In genomic region chr10:63206997-63207952, GRCh38 we compare ENCODE assay signal across 8 cellular contexts.
DNase-seq lines count a peak whose midpoint lies in the region; ATAC-seq and TF ChIP-seq lines count a peak whose summit lies in the region.

No MANE protein-coding gene starts in this region.

- H3K4me3 ChIP-seq in astrocyte of the cerebellum (ENCODE audit: low read depth, low read length) (no peak overlapping the region), stomach smooth muscle (ENCODE audit: low read length in 2 of 2) (peak overlapping the region; percentile 44 to 59)

- no peaks in the 10 kb centered on the region for H3K27me3 Mint-ChIP-seq in activated naive CD4-positive, alpha-beta T cell treated with anti-CD3 and anti-CD28 coated beads, Interleukin-2, amount 50 U/mL, for 24 hours
- peaks cover 0 to 6% (median 3%) of the 10 kb centered on the region in 3 donors for H3K27me3 Mint-ChIP-seq in immature natural killer cell (ENCODE audit: low read depth in 3 of 3)

- no peaks in the 10 kb centered on the region for H3K9me3 ChIP-seq in stomach smooth muscle (ENCODE audit: control insufficient read depth in 2 of 2, low read length in 2 of 2)

- no peak for TF ChIP-seq CTCF in astrocyte of the cerebellum (IDR thresholded peaks at IDR 0.05; ENCODE audit: low read depth, low read length, missing control alignments)

- peak overlapping the region; percentile 26 for H3K27ac ChIP-seq in stomach smooth muscle (ENCODE audit: low read length)

- peaks cover 41% of the 10 kb centered on the region for H3K36me3 Mint-ChIP-seq in activated naive CD4-positive, alpha-beta T cell treated with anti-CD3 and anti-CD28 coated beads, Interleukin-2, amount 50 U/mL, for 24 hours
- peaks cover 19 to 23% (median 22%) of the 10 kb centered on the region in 3 donors for H3K36me3 Mint-ChIP-seq in immature natural killer cell

- no peak overlapping the region for H3K4me3 Mint-ChIP-seq in activated naive CD4-positive, alpha-beta T cell treated with anti-CD3 and anti-CD28 coated beads, Interleukin-2, amount 50 U/mL, for 24 hours
- peak overlapping the region in 1 of 5 donors; percentile 60 for H3K4me3 Mint-ChIP-seq in immature natural killer cell

- peaks cover 0 to 15% of the 10 kb centered on the region in 2 donors for H3K36me3 ChIP-seq in stomach smooth muscle (ENCODE audit: control insufficient read depth in 2 of 2, insufficient read depth in 2 of 2, low read length in 2 of 2)

- DNase-seq in activated naive CD4-positive, alpha-beta T cell (lab: John Stamatoyannopoulos, UW) = no peak
- DNase-seq in Kasumi-1 (lab: John Stamatoyannopoulos, UW) = peak; percentile 13 to 28
- DNase-seq in astrocyte of the cerebellum (ENCODE audit: low read depth) = peak; percentile 83
- no peak for DNase-seq in immature natural killer cell
- DNase-seq in activated gamma-delta T cell (lab: John Stamatoyannopoulos, UW) = no peak

- in situ Hi-C loops in astrocyte of the cerebellum (cut with HindIII; ENCODE audit: low sequenced_read_pairs) = loop anchor here (5.0 to 25.0 kb wide), 3 partner anchors 70 to 505 kb away; no protein-coding TSS in a partner anchor

- H3K27ac Mint-ChIP-seq in activated naive CD4-positive, alpha-beta T cell treated with anti-CD3 and anti-CD28 coated beads, Interleukin-2, amount 50 U/mL, for 24 hours = peak overlapping the region; percentile 41
- H3K27ac Mint-ChIP-seq in immature natural killer cell = peak overlapping the region in 5 of 6 donors; percentile 2 to 75 (median 62)

- H3K4me1 ChIP-seq in stomach smooth muscle (ENCODE audit: control insufficient read depth, insufficient read depth, low read length) = peaks cover 29% of the 10 kb centered on the region

- no peaks in the 10 kb centered on the region for H3K9me3 Mint-ChIP-seq in activated naive CD4-positive, alpha-beta T cell treated with anti-CD3 and anti-CD28 coated beads, Interleukin-2, amount 50 U/mL, for 24 hours
- no peaks in the 10 kb centered on the region for H3K9me3 Mint-ChIP-seq in immature natural killer cell

- no peaks in the 10 kb centered on the region for H3K27me3 ChIP-seq in stomach smooth muscle (ENCODE audit: control insufficient read depth in 1 of 2, insufficient read depth in 2 of 2, low read length in 2 of 2)

- H3K4me1 Mint-ChIP-seq in activated naive CD4-positive, alpha-beta T cell treated with anti-CD3 and anti-CD28 coated beads, Interleukin-2, amount 50 U/mL, for 24 hours = peaks cover 66% of the 10 kb centered on the region
- H3K4me1 Mint-ChIP-seq in immature natural killer cell = peaks cover 32 to 67% of the 10 kb centered on the region in 2 donors

- ATAC-seq in HG02610 (IDR thresholded peaks at IDR 0.05; ENCODE audit: unreplicated experiment) = no peak

- peak overlapping the region in 1 of 2 donors; percentile 46 for H3K9ac ChIP-seq in stomach smooth muscle (ENCODE audit: low read length in 2 of 2)

Comparison
In these comparisons a context has a peak if more than half of its experiments do, and no peak if none do; other contexts are left out.
1. DNase-seq: peak in Kasumi-1 (2 of 2) and astrocyte of the cerebellum (single experiment); none in activated naive CD4-positive, alpha-beta T cell (0 of 4), immature natural killer cell (0 of 3) and activated gamma-delta T cell (single experiment).